Comparison of ENCODE assay signal across 8 cellular contexts in genomic region chr14:105486333-105486973, GRCh38. TPM values are rescaled to one million over a fixed set of nuclear protein-coding genes. Genes with fewer than 3 reads are reported as not detected.
A peak's percentile ranks its signal among the peaks of the same experiment; 100 is the strongest.
DNase-seq lines count a peak whose midpoint lies in the region; ATAC-seq and TF ChIP-seq lines count a peak whose summit lies in the region.

A gene with protein sequence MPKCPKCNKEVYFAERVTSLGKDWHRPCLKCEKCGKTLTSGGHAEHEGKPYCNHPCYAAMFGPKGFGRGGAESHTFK (plus strand): TSS chr14:105486886. CDS start chr14:105487260, 374 bp downstream.

- peaks cover 22% of the 10 kb centered on the region for H3K4me1 ChIP-seq in right cardiac atrium (ENCODE audit: control insufficient read depth, insufficient read depth, low read length)

- H3K27ac ChIP-seq in right cardiac atrium (ENCODE audit: low read length) = peak within 1 kb of the TSS; percentile 58

- H3K27me3 Mint-ChIP-seq in T-helper 1 cell treated with Interleukin-12 subunit alpha and Interleukin-12 subunit beta and Interleukin-4 antibody, amounts not matched to agents 30 μg/mL and 1 μg/mL, for 36 hours (ENCODE audit: low read depth) = no peaks in the 10 kb centered on the region

- no peaks in the 10 kb centered on the region for H3K36me3 Mint-ChIP-seq in T-helper 1 cell treated with Interleukin-12 subunit alpha and Interleukin-12 subunit beta and Interleukin-4 antibody, amounts not matched to agents 30 μg/mL and 1 μg/mL, for 36 hours (ENCODE audit: low read depth)

- H3K9me3 Mint-ChIP-seq in T-helper 1 cell treated with Interleukin-12 subunit alpha and Interleukin-12 subunit beta and Interleukin-4 antibody, amounts not matched to agents 30 μg/mL and 1 μg/mL, for 36 hours = no peaks in the 10 kb centered on the region

- peak within 1 kb of the TSS; percentile 81 for H3K27ac Mint-ChIP-seq in T-helper 1 cell treated with Interleukin-12 subunit alpha and Interleukin-12 subunit beta and Interleukin-4 antibody, amounts not matched to agents 30 μg/mL and 1 μg/mL, for 36 hours

- no peak for TF ChIP-seq CTCF in GM12864 (IDR thresholded peaks at IDR 0.05; ENCODE audit: low read depth, low read length, missing control alignments)

- ATAC-seq in right cardiac atrium (no peak), sciatic nerve (no peak), GM19023 (IDR thresholded peaks at IDR 0.05; ENCODE audit: unreplicated experiment) (no peak)

- intact Hi-C loops in right cardiac atrium (cut with DNase I) (loop anchor here (5.0 to 10.0 kb wide), 5 partner anchors 39 to 282 kb away; partner anchors contain the start of gene MTA1 (in 1 of the 4)), sciatic nerve (cut with DNase I) (loop anchor here (5.0 kb wide), 1 partner anchor 114 kb away; no protein-coding TSS in a partner anchor)

- peak within 1 kb of the TSS; percentile 85 for H3K4me3 ChIP-seq in GM12864 (ENCODE audit: low read depth, low read length)
- peak within 1 kb of the TSS; percentile 45 for H3K4me3 ChIP-seq in right cardiac atrium (ENCODE audit: low read length)

- no peaks in the 10 kb centered on the region for H3K27me3 ChIP-seq in right cardiac atrium (ENCODE audit: control insufficient read depth, insufficient read depth)

- H3K4me3 Mint-ChIP-seq in T-helper 1 cell treated with Interleukin-12 subunit alpha and Interleukin-12 subunit beta and Interleukin-4 antibody, amounts not matched to agents 30 μg/mL and 1 μg/mL, for 36 hours = peak within 1 kb of the TSS; percentile 86

- DNase-seq in GM12864 (ENCODE audit: low read depth) (no peak), right cardiac atrium (peak; percentile 53 to 83 (median 78)), sciatic nerve (ENCODE audit: low spot score) (no peak), HCEC 1CT (no peak), MV-4-11 (lab: John Stamatoyannopoulos, UW) (no peak), ecto neural progenitor cell (ENCODE audit: low spot score) (no peak)

- WGBS in right cardiac atrium = 5% methylated on average over 48 of the region's 48 CpGs

- H3K9me3 ChIP-seq in right cardiac atrium (ENCODE audit: control insufficient read depth, low read length) = no peaks in the 10 kb centered on the region

- H3K4me1 Mint-ChIP-seq in T-helper 1 cell treated with Interleukin-12 subunit alpha and Interleukin-12 subunit beta and Interleukin-4 antibody, amounts not matched to agents 30 μg/mL and 1 μg/mL, for 36 hours (ENCODE audit: low read depth) = peaks cover 22% of the 10 kb centered on the region

RNA-seq across cellular contexts. Expression of the gene that starts here (rescaled TPM):
- total RNA-seq in right cardiac atrium = 100 to 1,000 TPM; 161 to 218 (median 192) TPM
- polyA plus RNA-seq in right cardiac atrium = 243 TPM
- total RNA-seq in sciatic nerve = 112 TPM

Comparison
In these comparisons a context has a peak if more than half of its experiments do, and no peak if none do; other contexts are left out.
1. DNase-seq: peak in right cardiac atrium (3 of 3); none in GM12864 (single experiment), sciatic nerve (single experiment), HCEC 1CT (single experiment), MV-4-11 (single experiment) and ecto neural progenitor cell (single experiment).